In the genomic region with DNA sequence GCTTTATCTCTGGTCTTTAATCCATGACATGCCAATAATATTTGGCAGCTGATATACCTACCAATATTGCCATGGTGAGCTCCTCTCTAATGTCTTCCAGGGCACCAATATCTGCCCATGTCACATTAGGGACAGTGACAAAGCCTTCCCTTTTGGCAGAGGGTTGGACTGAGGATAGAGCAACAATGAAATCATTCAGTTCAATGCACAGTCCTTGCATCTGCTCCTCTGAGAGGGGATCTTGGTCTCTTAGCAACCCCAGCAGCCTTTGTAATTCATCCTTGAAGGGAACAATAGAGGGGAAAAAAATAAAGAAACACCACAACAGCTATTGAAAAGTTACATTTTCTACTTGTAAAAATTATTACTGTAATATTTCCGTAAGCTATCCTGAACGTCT, we compare ENCODE assay signal across 22 cellular contexts. TPM values are rescaled to one million over a fixed set of nuclear protein-coding genes. Genes with fewer than 3 reads are reported as not detected.
DNase-seq lines count a peak whose midpoint lies in the region; ATAC-seq and TF ChIP-seq lines count a peak whose summit lies in the region.
"Had no signal": no experiment of that assay in that cellular context is flagged by ENCODE, and none has a peak within 500 bp of the region (broad histone marks: within the 10 kb centered on the region; RNA-seq: fewer than 3 reads in every experiment).

No MANE protein-coding gene starts in this region.

- H3K27me3 Mint-ChIP-seq in activated T-cell treated with anti-CD3 and anti-CD28 coated beads, Interleukin-2, amount 50 U/mL, for 24 hours, result no peaks in the 10 kb centered on the region
- H3K27me3 Mint-ChIP-seq in activated CD4-positive, alpha-beta T cell treated with anti-CD3 and anti-CD28 coated beads for 36 hours, result no peaks in the 10 kb centered on the region
- H3K27me3 Mint-ChIP-seq: activated CD4-positive, alpha-beta T cell treated with anti-CD3 and anti-CD28 coated beads, Interleukin-2, amount 10 ng/mL, durations not matched to agents 7 days and 5 days; CD4-positive, CD25-positive, alpha-beta regulatory T cell; dendritic cell treated with granulocyte-macrophage colony-stimulating factor and Interleukin-4, amounts not matched to agents 40 ng/mL and 50 ng/mL, for 4 days; naive thymus-derived CD4-positive, alpha-beta T cell had no signal

- no peaks in the 10 kb centered on the region for H3K27me3 ChIP-seq in dorsolateral prefrontal cortex
- H3K27me3 ChIP-seq: hepatocyte, Peyer's patch, right atrium auricular region had no signal

- no peaks in the 10 kb centered on the region for H3K4me1 Mint-ChIP-seq in activated T-cell treated with anti-CD3 and anti-CD28 coated beads, Interleukin-2, amount 50 U/mL, for 24 hours (ENCODE audit: low read depth)
- H3K4me1 Mint-ChIP-seq in activated CD4-positive, alpha-beta T cell treated with anti-CD3 and anti-CD28 coated beads for 36 hours, result no peaks in the 10 kb centered on the region
- H3K4me1 Mint-ChIP-seq: activated CD4-positive, alpha-beta T cell treated with anti-CD3 and anti-CD28 coated beads, Interleukin-2, amount 10 ng/mL, durations not matched to agents 7 days and 5 days; naive thymus-derived CD4-positive, alpha-beta T cell had no signal

- DNase-seq in NCI-H2107 treated with DMSO at 0.1 percent for 48 hours (lab: John Stamatoyannopoulos, UW; ENCODE audit: unreplicated experiment), result peak; percentile 49
- no peak for DNase-seq in NCI-H2107 (lab: John Stamatoyannopoulos, UW)
- DNase-seq in dorsolateral prefrontal cortex, result peak in 2 of 10 donors; percentile 33 to 47
- peak; percentile 58 for DNase-seq in iPS-NIHi11 (ENCODE audit: low spot score)
- DNase-seq in substantia nigra (lab: John Stamatoyannopoulos, UW), result peak in 32 of 49 donors; percentile 2 to 68 (median 18)
- no peak for DNase-seq in activated effector memory CD4-positive, alpha-beta T cell treated with Interleukin-2 at 50 U/mL for 16 hours
- no peak for DNase-seq in activated T-cell treated with anti-CD3 and anti-CD28 coated beads, Interleukin-2, amount 50 U/mL, for 24 hours
- no peak for DNase-seq in activated CD4-positive, alpha-beta T cell treated with anti-CD3 and anti-CD28 coated beads for 36 hours
- DNase-seq: activated CD4-positive, alpha-beta T cell treated with anti-CD3 and anti-CD28 coated beads, Interleukin-2, amount 10 ng/mL, durations not matched to agents 7 days and 5 days; activated naive CD4-positive, alpha-beta T cell treated with Interleukin-2 at 50 U/mL for 16 hours; CD4-positive, CD25-positive, alpha-beta regulatory T cell; GM23248; naive thymus-derived CD4-positive, alpha-beta T cell; NCI-H1092 treated with DMSO at 0.1 percent for 48 hours; NCI-H526; Peyer's patch; SK-N-SH had no signal

- no peaks in the 10 kb centered on the region for H3K9me3 Mint-ChIP-seq in activated T-cell treated with anti-CD3 and anti-CD28 coated beads, Interleukin-2, amount 50 U/mL, for 24 hours
- no peaks in the 10 kb centered on the region for H3K9me3 Mint-ChIP-seq in activated CD4-positive, alpha-beta T cell treated with anti-CD3 and anti-CD28 coated beads for 36 hours (ENCODE audit: low read depth)
- H3K9me3 Mint-ChIP-seq: activated CD4-positive, alpha-beta T cell treated with anti-CD3 and anti-CD28 coated beads, Interleukin-2, amount 10 ng/mL, durations not matched to agents 7 days and 5 days; CD4-positive, CD25-positive, alpha-beta regulatory T cell; dendritic cell treated with granulocyte-macrophage colony-stimulating factor and Interleukin-4, amounts not matched to agents 40 ng/mL and 50 ng/mL, for 4 days; naive thymus-derived CD4-positive, alpha-beta T cell had no signal

- H3K27ac ChIP-seq in dorsolateral prefrontal cortex (peak overlapping the region in 57 of 59 donors; percentile 3 to 91 (median 77)), substantia nigra (ENCODE audit: low read depth, low read length, poor library complexity, severe bottlenecking) (peak overlapping the region; percentile 63)
- H3K27ac ChIP-seq: GM23248, hepatocyte, HL-60, KMS-11, Peyer's patch, right atrium auricular region had no signal

- H3K4me3 Mint-ChIP-seq in activated T-cell treated with anti-CD3 and anti-CD28 coated beads, Interleukin-2, amount 50 U/mL, for 24 hours, result no peak overlapping the region
- no peak overlapping the region for H3K4me3 Mint-ChIP-seq in activated CD4-positive, alpha-beta T cell treated with anti-CD3 and anti-CD28 coated beads for 36 hours
- H3K4me3 Mint-ChIP-seq: activated CD4-positive, alpha-beta T cell treated with anti-CD3 and anti-CD28 coated beads, Interleukin-2, amount 10 ng/mL, durations not matched to agents 7 days and 5 days; CD4-positive, CD25-positive, alpha-beta regulatory T cell; dendritic cell treated with granulocyte-macrophage colony-stimulating factor and Interleukin-4, amounts not matched to agents 40 ng/mL and 50 ng/mL, for 4 days; naive thymus-derived CD4-positive, alpha-beta T cell had no signal

- H3K27ac Mint-ChIP-seq in activated T-cell treated with anti-CD3 and anti-CD28 coated beads, Interleukin-2, amount 50 U/mL, for 24 hours, result no peak overlapping the region
- no peak overlapping the region for H3K27ac Mint-ChIP-seq in activated CD4-positive, alpha-beta T cell treated with anti-CD3 and anti-CD28 coated beads for 36 hours
- H3K27ac Mint-ChIP-seq: activated CD4-positive, alpha-beta T cell treated with anti-CD3 and anti-CD28 coated beads, Interleukin-2, amount 10 ng/mL, durations not matched to agents 7 days and 5 days; dendritic cell treated with granulocyte-macrophage colony-stimulating factor and Interleukin-4, amounts not matched to agents 40 ng/mL and 50 ng/mL, for 4 days had no signal

- intact Hi-C loops in dorsolateral prefrontal cortex (cut with DNase I), result loop anchor here in 1 of 2 donors (2.0 kb wide), 1 partner anchor 105 kb away; a partner anchor contains a TSS
- intact Hi-C loops in activated CD4-positive, alpha-beta T cell treated with anti-CD3 and anti-CD28 coated beads for 36 hours (cut with DNase I, micrococcal nuclease), result no loop called here

- H3K36me3 Mint-ChIP-seq in activated T-cell treated with anti-CD3 and anti-CD28 coated beads, Interleukin-2, amount 50 U/mL, for 24 hours (ENCODE audit: low read depth), result peaks cover 82% of the 10 kb centered on the region
- peaks cover 26% of the 10 kb centered on the region for H3K36me3 Mint-ChIP-seq in activated CD4-positive, alpha-beta T cell treated with anti-CD3 and anti-CD28 coated beads for 36 hours (ENCODE audit: low read depth)

- no peak for ATAC-seq in activated CD4-positive, alpha-beta T cell treated with anti-CD3 and anti-CD28 coated beads for 36 hours
- ATAC-seq: naive thymus-derived CD4-positive, alpha-beta T cell had no signal

- H3K4me3 ChIP-seq in dorsolateral prefrontal cortex, result peak overlapping the region in 22 of 59 donors; percentile 3 to 50 (median 14)
- H3K4me3 ChIP-seq: GM23248, hepatocyte, Peyer's patch, right atrium auricular region had no signal

- peak in 3 of 56 donors; percentile 5 to 27 (median 11) for TF ChIP-seq CTCF in dorsolateral prefrontal cortex (IDR thresholded peaks at IDR 0.05 in 54 of 56, conservative IDR thresholded peaks at IDR 0.05 in 2 of 56; ENCODE audit: low read depth in 1 of 56, partially characterized antibody in 56 of 56)

- POLR2A ChIA-PET in activated CD4-positive, alpha-beta T cell treated with anti-CD3 and anti-CD28 coated beads for 36 hours (lab: Charles Lee), result no interaction called here

- CTCF ChIA-PET in activated CD4-positive, alpha-beta T cell treated with anti-CD3 and anti-CD28 coated beads for 36 hours (lab: Charles Lee), result interaction anchor here (1.0 kb wide), 1 partner anchor 10 kb away, joined by 3 read pairs; no protein-coding TSS in a partner anchor

RNA-seq across cellular contexts. Expression of a gene that starts 42.3 kb away (rescaled TPM):
- 10 to 100 TPM; 15.8 to 41.9 (median 24.8) TPM for total RNA-seq in dorsolateral prefrontal cortex
- 10 to 100 TPM; 34.2 to 44.1 TPM for total RNA-seq in activated CD4-positive, alpha-beta T cell treated with anti-CD3 and anti-CD28 coated beads for 36 hours

Comparison
In these comparisons a context has a peak if more than half of its experiments do, and no peak if none do; other contexts are left out.
1. DNase-seq: peak in NCI-H2107 treated with DMSO at 0.1 percent for 48 hours (single experiment), iPS-NIHi11 (single experiment) and substantia nigra (32 of 49); none in NCI-H2107 (single experiment), activated effector memory CD4-positive, alpha-beta T cell treated with Interleukin-2 at 50 U/mL for 16 hours (single experiment), activated T-cell treated with anti-CD3 and anti-CD28 coated beads, Interleukin-2, amount 50 U/mL, for 24 hours (single experiment) and activated CD4-positive, alpha-beta T cell treated with anti-CD3 and anti-CD28 coated beads for 36 hours (single experiment).